Comparison of ENCODE assay signal across 9 cellular contexts in genomic region chr2:156430236-156430977, GRCh38. TPM values are rescaled to one million over a fixed set of nuclear protein-coding genes. Genes with fewer than 3 reads are reported as not detected.
DNase-seq lines count a peak whose midpoint lies in the region; ATAC-seq lines count a peak whose summit lies in the region.
"Had no signal": no experiment of that assay in that cellular context is flagged by ENCODE, and none has a peak within 500 bp of the region (broad histone marks: within the 10 kb centered on the region; RNA-seq: fewer than 3 reads in every experiment).

No MANE protein-coding gene starts in this region.

- H3K27me3 Mint-ChIP-seq in activated naive CD8-positive, alpha-beta T cell treated with anti-CD3 and anti-CD28 coated beads for 36 hours, result peaks cover 1% of the 10 kb centered on the region
- H3K27me3 Mint-ChIP-seq in stimulated activated naive CD8-positive, alpha-beta T cell treated with anti-CD3 and anti-CD28 coated beads, Interleukin-15, amount 100 ng/mL, for 72 hours, result no peaks in the 10 kb centered on the region

- H3K4me1 Mint-ChIP-seq in activated naive CD8-positive, alpha-beta T cell treated with anti-CD3 and anti-CD28 coated beads for 36 hours, result peaks cover 20% of the 10 kb centered on the region
- peaks cover 24% of the 10 kb centered on the region for H3K4me1 Mint-ChIP-seq in stimulated activated naive CD8-positive, alpha-beta T cell treated with anti-CD3 and anti-CD28 coated beads, Interleukin-15, amount 100 ng/mL, for 72 hours

- peaks cover 18 to 31% (median 29%) of the 10 kb centered on the region in 3 donors for H3K4me1 ChIP-seq in skeletal muscle tissue (ENCODE audit: control insufficient read depth in 3 of 3, insufficient read depth in 3 of 3, low read length in 3 of 3)

- H3K9ac ChIP-seq in skeletal muscle tissue (ENCODE audit: low read depth in 1 of 3, low read length in 3 of 3), result no peak overlapping the region

- no peaks in the 10 kb centered on the region for H3K9me3 ChIP-seq in skeletal muscle tissue (ENCODE audit: control insufficient read depth in 3 of 3, low read length in 3 of 3)

- H3K27ac Mint-ChIP-seq in activated naive CD8-positive, alpha-beta T cell treated with anti-CD3 and anti-CD28 coated beads for 36 hours, result peak overlapping the region; percentile 51
- peak overlapping the region in 1 of 2 donors; percentile 54 for H3K27ac Mint-ChIP-seq in stimulated activated naive CD8-positive, alpha-beta T cell treated with anti-CD3 and anti-CD28 coated beads, Interleukin-15, amount 100 ng/mL, for 72 hours

- H3K4me3 Mint-ChIP-seq in activated naive CD8-positive, alpha-beta T cell treated with anti-CD3 and anti-CD28 coated beads for 36 hours, result no peak overlapping the region
- H3K4me3 Mint-ChIP-seq in stimulated activated naive CD8-positive, alpha-beta T cell treated with anti-CD3 and anti-CD28 coated beads, Interleukin-15, amount 100 ng/mL, for 72 hours, result peak overlapping the region in 1 of 2 donors; percentile 13

- no peaks in the 10 kb centered on the region for H3K36me3 Mint-ChIP-seq in activated naive CD8-positive, alpha-beta T cell treated with anti-CD3 and anti-CD28 coated beads for 36 hours

- H3K36me3 ChIP-seq in skeletal muscle tissue (ENCODE audit: control insufficient read depth in 3 of 3, insufficient read depth in 3 of 3, low read length in 3 of 3), result no peaks in the 10 kb centered on the region

- no peak for DNase-seq in activated naive CD8-positive, alpha-beta T cell treated with anti-CD3 and anti-CD28 coated beads for 36 hours
- DNase-seq in DMS153 (lab: John Stamatoyannopoulos, UW) (no peak), SIG-M5 (lab: John Stamatoyannopoulos, UW) (no peak)
- no peak for DNase-seq in activated CD4-positive, alpha-beta T cell treated with anti-CD3 and anti-CD28 coated beads, Interleukin-2, amount 50 U/mL, for 1 hour
- no peak for DNase-seq in stimulated activated naive CD8-positive, alpha-beta T cell treated with anti-CD3 and anti-CD28 coated beads, Interleukin-15, amount 100 ng/mL, for 72 hours
- DNase-seq: NCI-H1694 had no signal

- H3K9me3 Mint-ChIP-seq in activated naive CD8-positive, alpha-beta T cell treated with anti-CD3 and anti-CD28 coated beads for 36 hours, result no peaks in the 10 kb centered on the region
- no peaks in the 10 kb centered on the region for H3K9me3 Mint-ChIP-seq in stimulated activated naive CD8-positive, alpha-beta T cell treated with anti-CD3 and anti-CD28 coated beads, Interleukin-15, amount 100 ng/mL, for 72 hours

- H3K4me3 ChIP-seq in skeletal muscle tissue (ENCODE audit: low read length in 3 of 3), result no peak overlapping the region

- peak; percentile 10 for ATAC-seq in GM19397 (IDR thresholded peaks at IDR 0.05; ENCODE audit: unreplicated experiment)
- ATAC-seq in HG03045 (IDR thresholded peaks at IDR 0.05; ENCODE audit: unreplicated experiment), result peak; percentile 37
- no peak for ATAC-seq in stimulated activated naive CD8-positive, alpha-beta T cell treated with anti-CD3 and anti-CD28 coated beads, Interleukin-15, amount 100 ng/mL, for 72 hours

- no peaks in the 10 kb centered on the region for H3K27me3 ChIP-seq in skeletal muscle tissue (ENCODE audit: control insufficient read depth in 3 of 3, insufficient read depth in 3 of 3, low read length in 3 of 3)

- peak overlapping the region; percentile 86 for H3K27ac ChIP-seq in skeletal muscle tissue (ENCODE audit: low read depth, low read length)

RNA-seq across cellular contexts. Expression of gene GPD2, which starts 5.8 kb away (rescaled TPM):
- 10 to 100 TPM; 41.2 to 46.2 TPM for total RNA-seq in activated naive CD8-positive, alpha-beta T cell treated with anti-CD3 and anti-CD28 coated beads for 36 hours
- total RNA-seq in skeletal muscle tissue, result 17.2 TPM
